ENCODE assay signal across 8 cellular contexts in the genomic region with DNA sequence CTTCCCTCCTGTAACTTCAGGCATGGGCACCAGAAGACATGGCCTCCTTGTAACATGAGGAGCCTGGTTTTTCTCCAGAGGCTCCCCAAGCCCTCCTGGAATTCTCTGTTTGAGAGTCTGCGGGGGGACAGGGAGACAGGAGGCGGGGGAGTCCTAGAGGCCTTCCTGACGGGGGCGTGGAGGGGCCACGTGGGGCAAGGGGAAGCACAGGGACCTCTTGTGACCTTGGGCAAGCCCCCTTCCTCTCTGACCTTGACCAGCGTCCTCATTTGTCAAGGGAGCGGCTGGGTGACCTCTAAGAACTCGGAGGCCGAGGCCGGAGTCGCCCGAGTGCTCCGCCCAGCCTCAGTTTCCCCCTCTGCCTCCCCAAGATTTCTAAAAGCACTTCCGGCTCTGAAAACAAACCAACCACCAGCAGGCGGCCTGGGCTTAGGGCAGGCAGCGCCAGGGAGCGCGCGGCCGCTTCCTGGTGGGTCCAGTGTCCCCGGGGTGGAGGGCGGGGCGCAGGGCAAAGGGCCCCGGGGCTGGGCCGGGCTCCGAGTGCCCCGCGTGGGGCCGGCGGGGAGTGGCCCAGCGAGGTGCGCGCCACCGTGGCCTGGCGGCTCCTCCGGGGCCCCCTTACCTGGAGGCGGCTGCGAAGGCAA. TPM values are rescaled to one million over a fixed set of nuclear protein-coding genes. Genes with fewer than 3 reads are reported as not detected.
DNase-seq lines count a peak whose midpoint lies in the region; ATAC-seq, FAIRE-seq and TF ChIP-seq lines count a peak whose summit lies in the region.

No MANE protein-coding gene starts in this region.

- H3K4me2 ChIP-seq in PC-9 = peak overlapping the region; percentile 84

- no peaks in the 10 kb centered on the region for H3K27me3 ChIP-seq in PC-9 (ENCODE audit: insufficient read depth, low read depth)
- no peaks in the 10 kb centered on the region for H3K27me3 ChIP-seq in rectal smooth muscle tissue (ENCODE audit: control insufficient read depth, insufficient read depth, low read length)

- H3K36me3 ChIP-seq in PC-9 (ENCODE audit: low read depth) = no peaks in the 10 kb centered on the region
- no peaks in the 10 kb centered on the region for H3K36me3 ChIP-seq in rectal smooth muscle tissue (ENCODE audit: control insufficient read depth, insufficient read depth, low read length)

- H3K27ac Mint-ChIP-seq in glutamatergic neuron (ENCODE audit: unreplicated experiment) = no peak overlapping the region

- no peaks in the 10 kb centered on the region for H4K20me1 ChIP-seq in PC-9 (ENCODE audit: insufficient read depth)

- H3K4me3 ChIP-seq in PC-9 (peak overlapping the region; percentile 74), rectal smooth muscle tissue (ENCODE audit: low read length) (peak overlapping the region; percentile 66)

- H3K27ac ChIP-seq in PC-9 (no peak overlapping the region), rectal smooth muscle tissue (ENCODE audit: low read depth, low read length) (peak overlapping the region; percentile 62)

- no TSS peak for BruUV-seq in PC-9 (replicated peaks; lab: Mats Ljungman, UMichigan)

- no peaks in the 10 kb centered on the region for H3K79me2 ChIP-seq in PC-9 (ENCODE audit: low read depth)

- H3K9me3 ChIP-seq in PC-9 (ENCODE audit: insufficient read depth, low read depth) = no peaks in the 10 kb centered on the region

- intact Hi-C loops in PC-9 (cut with micrococcal nuclease; ENCODE audit: unreplicated experiment) = loop anchor here (1.0 kb wide), 1 partner anchor 83 kb away; the partner anchor contains the start of gene OTUD3

- H3K4me1 ChIP-seq in PC-9 (replicated peaks; ENCODE audit: insufficient read depth) = peaks cover 9% of the 10 kb centered on the region; the same call in 1 of the 2 replicates
- H3K4me1 ChIP-seq in rectal smooth muscle tissue (ENCODE audit: control insufficient read depth, insufficient read depth, low read length) = no peaks in the 10 kb centered on the region

- peak overlapping the region; percentile 42 for H3K4me3 Mint-ChIP-seq in glutamatergic neuron (ENCODE audit: unreplicated experiment)

- peaks cover 24% of the 10 kb centered on the region for H3K27me3 Mint-ChIP-seq in glutamatergic neuron (ENCODE audit: unreplicated experiment)

- no peak for TF ChIP-seq POLR2A in GM12891 (IDR thresholded peaks at IDR 0.05; ENCODE audit: low read depth, low read length)

- H3K9me2 ChIP-seq in PC-9 (ENCODE audit: insufficient read depth) = no peaks in the 10 kb centered on the region

- H3F3A ChIP-seq in PC-9 (ENCODE audit: insufficient read depth, low read depth) = 0 out of 2 replicates have a peak, but pooled peaks cover 4% of the 10 kb centered on the region

- peak overlapping the region; percentile 63 for H3K9ac ChIP-seq in rectal smooth muscle tissue (ENCODE audit: low read length)

- POLR2A ChIA-PET in PC-9 (lab: Charles Lee; ENCODE audit: unreplicated experiment) = no interaction called here

- H3K36me3 Mint-ChIP-seq in glutamatergic neuron (ENCODE audit: unreplicated experiment) = no peaks in the 10 kb centered on the region

- peaks cover 4% of the 10 kb centered on the region for H3K9me3 Mint-ChIP-seq in glutamatergic neuron (ENCODE audit: unreplicated experiment)

- peak; percentile 55 for DNase-seq in GM12891 (ENCODE audit: insufficient read length, low spot score)
- DNase-seq in PC-9 = peak in 1 of 2 experiments; percentile 70
- peak; percentile 48 for DNase-seq in activated effector memory CD4-positive, alpha-beta T cell treated with Interleukin-2 at 50 U/mL for 16 hours
- peak; percentile 31 for DNase-seq in glutamatergic neuron
- no peak for DNase-seq in NCI-H2081 (lab: John Stamatoyannopoulos, UW)

- CTCF ChIA-PET in PC-9 (lab: Charles Lee) = no interaction called here

- TF ChIP-seq CTCF in PC-9 (conservative IDR thresholded peaks at IDR 0.05) (peak; percentile 27; the same call in 1 of the 2 replicates), glutamatergic neuron (IDR thresholded peaks at IDR 0.05; ENCODE audit: partially characterized antibody, unreplicated experiment) (peak; percentile 10)

- ATAC-seq in HG02852 (IDR thresholded peaks at IDR 0.05; ENCODE audit: unreplicated experiment) = peak; percentile 74
- no peak for ATAC-seq in GM18858 (IDR thresholded peaks at IDR 0.05; ENCODE audit: unreplicated experiment)

- no peaks in the 10 kb centered on the region for H3K4me1 Mint-ChIP-seq in glutamatergic neuron (ENCODE audit: low read depth, unreplicated experiment)

- peak; percentile 72 for FAIRE-seq in GM12891 (lab: Jason Lieb, UNC)

- peak overlapping the region; percentile 92 for H2AFZ ChIP-seq in PC-9

TF ChIP-seq in GM12891, 5 proteins besides CTCF, POLR2A, EP300 and RAD21:
- TF ChIP-seq TAF1 (IDR thresholded peaks at IDR 0.05; ENCODE audit: low read depth, low read length) = 0 out of 2 replicates have a peak, but pooled peaks have one; percentile 27
- TF ChIP-seq POU2F2 (IDR thresholded peaks at IDR 0.05; ENCODE audit: low read depth, low read length) = no peak
- no peak for TF ChIP-seq SPI1 (IDR thresholded peaks at IDR 0.05; ENCODE audit: low read depth, low read length)
TF ChIP-seq in GM12891: peak in this region for 1.

RNA-seq across cellular contexts. Expression of gene TMCO4, which starts 0.4 kb away (rescaled TPM):
- polyA plus RNA-seq in GM12891 (2012; ENCODE audit: low read depth, missing spikeins) = 5.5 TPM
- 22.6 and 22.7 TPM in 2 replicates for total RNA-seq in PC-9 (2021)
- not detected for total RNA-seq in glutamatergic neuron (ENCODE audit: unreplicated experiment)

RNA-seq across cellular contexts. Expression of gene RNF186, which starts 15.7 kb away (rescaled TPM):
- polyA plus RNA-seq in GM12891 (2012; ENCODE audit: low read depth, missing spikeins) = not detected
- not detected in 2 replicates for total RNA-seq in PC-9 (2021)
- not detected for total RNA-seq in glutamatergic neuron (ENCODE audit: unreplicated experiment)

Comparison
In these comparisons a context has a peak if more than half of its experiments do, and no peak if none do; other contexts are left out.
1. DNase-seq: peak in GM12891 (single experiment), activated effector memory CD4-positive, alpha-beta T cell treated with Interleukin-2 at 50 U/mL for 16 hours (single experiment) and glutamatergic neuron (single experiment); none in NCI-H2081 (0 of 2).
2. RNA of gene TMCO4, which starts 0.4 kb away (total RNA-seq): 22.6 to 22.7 TPM in PC-9; not detected in glutamatergic neuron (single experiment); every median in the first group is over 10 times any median in the second.